ENCODE assay signal across 11 cellular contexts in genomic region chr1:15337656-15338402, GRCh38.
DNase-seq lines count a peak whose midpoint lies in the region; ATAC-seq and TF ChIP-seq lines count a peak whose summit lies in the region.
"Had no signal": no experiment of that assay in that cellular context is flagged by ENCODE, and none has a peak within 500 bp of the region (broad histone marks: within the 10 kb centered on the region; RNA-seq: fewer than 3 reads in every experiment).

No MANE protein-coding gene starts in this region.

- no peak overlapping the region for H3K23ac ChIP-seq in neuronal stem cell (ENCODE audit: low read depth, low read length, poor library complexity)

- H4K91ac ChIP-seq in neuronal stem cell (ENCODE audit: low read depth, low read length, poor library complexity), result no peak overlapping the region

- no peak overlapping the region for H2BK5ac ChIP-seq in neuronal stem cell (ENCODE audit: low read length)

- no peak overlapping the region for H3K9ac ChIP-seq in neuronal stem cell (ENCODE audit: low read depth, low read length, poor library complexity)

- H3K79me1 ChIP-seq in neuronal stem cell (ENCODE audit: low read depth, low read length), result no peaks in the 10 kb centered on the region

- H2BK120ac ChIP-seq in neuronal stem cell (ENCODE audit: low read depth, low read length), result no peak overlapping the region

- H3K18ac ChIP-seq in neuronal stem cell (ENCODE audit: low read length), result peak overlapping the region; percentile 11

- ATAC-seq in HG03457 (IDR thresholded peaks at IDR 0.05; ENCODE audit: unreplicated experiment), result no peak

- no peak overlapping the region for H2AFZ ChIP-seq in neuronal stem cell (ENCODE audit: low read length)

- WGBS in neuronal stem cell (ENCODE audit: extremely low coverage in 2 of 2, insufficient read length in 2 of 2, insufficient replicate concordance in 1 of 2), 2 donors, result no CpG with 5 or more reads among the region's 17 CpGs

- no peak overlapping the region for H2BK15ac ChIP-seq in neuronal stem cell (ENCODE audit: low read length)

- no peak overlapping the region for H3K4ac ChIP-seq in neuronal stem cell (ENCODE audit: low read length)

- H3K27ac ChIP-seq in neuronal stem cell (replicated peaks; ENCODE audit: low read length), result no peak overlapping the region

- DNase-seq in AG20443 (ENCODE audit: low spot score) (peak; percentile 93), NCI-H226 (peak; percentile 31), epithelial cell of esophagus (ENCODE audit: low read depth) (peak; percentile 85), neuronal stem cell (ENCODE audit: low spot score) (no peak), NOMO-1 treated with DMSO at 0.1 percent for 48 hours (lab: John Stamatoyannopoulos, UW; ENCODE audit: unreplicated experiment) (no peak), cerebellar nuclear complex (lab: John Stamatoyannopoulos, UW) (no peak), BE2C (no peak)
- DNase-seq: activated B cell treated with CpG ODN at 0.5 μM for 24 hours, NCI-H1417 treated with DMSO at 0.1 percent for 48 hours, substantia nigra had no signal

- H3K9me3 ChIP-seq in neuronal stem cell (replicated peaks in 1 of 2; ENCODE audit: control insufficient read depth in 2 of 2, insufficient read depth in 1 of 2, low read depth in 1 of 2, low read length in 2 of 2), result peaks cover 1 to 8% of the 10 kb centered on the region in 2 donors
- H3K9me3 ChIP-seq in BE2C, result no peaks in the 10 kb centered on the region

- H3K4me3 ChIP-seq in epithelial cell of esophagus (ENCODE audit: low read length) (no peak overlapping the region), neuronal stem cell (ENCODE audit: low read length in 2 of 2) (no peak overlapping the region), BE2C (ENCODE audit: low read depth, low read length) (no peak overlapping the region)

- peaks cover 0 to 3% (median 0%) of the 10 kb centered on the region in 3 experiments for H3K27me3 ChIP-seq in neuronal stem cell (ENCODE audit: control insufficient read depth in 3 of 3, insufficient read depth in 3 of 3, low read depth in 1 of 3, low read length in 3 of 3)
- no peaks in the 10 kb centered on the region for H3K27me3 ChIP-seq in BE2C

- H3K36me3 ChIP-seq in neuronal stem cell (replicated peaks in 1 of 2; ENCODE audit: control insufficient read depth in 2 of 2, insufficient read depth in 2 of 2, low read length in 2 of 2), result no peaks in the 10 kb centered on the region
- H3K36me3 ChIP-seq in BE2C, result no peaks in the 10 kb centered on the region

- H2AK5ac ChIP-seq in neuronal stem cell (ENCODE audit: low read depth, low read length), result no peak overlapping the region

- H4K8ac ChIP-seq in neuronal stem cell (ENCODE audit: low read depth, low read length), result no peak overlapping the region

- no peak for TF ChIP-seq CTCF in epithelial cell of esophagus (IDR thresholded peaks at IDR 0.05; ENCODE audit: insufficient read depth, low read depth, low read length, missing control alignments)
- no peak for TF ChIP-seq CTCF in BE2C (IDR thresholded peaks at IDR 0.05; ENCODE audit: low read depth, low read length)

- no peak overlapping the region for H2BK12ac ChIP-seq in neuronal stem cell (ENCODE audit: low read length)

- H3K14ac ChIP-seq in neuronal stem cell (ENCODE audit: low read length), result no peak overlapping the region

- no peak overlapping the region for H3K4me2 ChIP-seq in neuronal stem cell (ENCODE audit: insufficient read depth, low read length, poor library complexity, severe bottlenecking)

- H3K4me1 ChIP-seq in neuronal stem cell (ENCODE audit: control insufficient read depth in 2 of 2, insufficient read depth in 1 of 2, low read depth in 1 of 2, low read length in 2 of 2) (peaks cover 0 to 3% of the 10 kb centered on the region in 2 donors), BE2C (no peaks in the 10 kb centered on the region)

Comparison
In these comparisons a context has a peak if more than half of its experiments do, and no peak if none do; other contexts are left out.
1. DNase-seq: peak in AG20443 (single experiment), NCI-H226 (single experiment) and epithelial cell of esophagus (single experiment); none in neuronal stem cell (single experiment), NOMO-1 treated with DMSO at 0.1 percent for 48 hours (single experiment), cerebellar nuclear complex (0 of 2) and BE2C (single experiment).